Comparison of ENCODE assay signal across 29 cellular contexts in genomic region chr3:7289113-7289512, GRCh38.
"Had no signal": no experiment of that assay in that cellular context is flagged by ENCODE, and none has a peak within 500 bp of the region (broad histone marks: within the 10 kb centered on the region; RNA-seq: fewer than 3 reads in every experiment).

No MANE protein-coding gene starts in this region.

- H3K9me3 ChIP-seq: adrenal gland, body of pancreas, esophagus squamous epithelium, gastrocnemius medialis had no signal

- H3K4me3 ChIP-seq: adrenal gland, body of pancreas, cardiac muscle cell, coronary artery, dorsolateral prefrontal cortex, esophagus squamous epithelium, gastrocnemius medialis, heart right ventricle had no signal

- H3K27ac ChIP-seq: adrenal gland, body of pancreas, cardiac muscle cell, coronary artery, dorsolateral prefrontal cortex, epithelial cell of prostate, esophagus squamous epithelium, foreskin keratinocyte, gastrocnemius medialis, heart right ventricle had no signal

- H3K36me3 ChIP-seq: adrenal gland, cardiac muscle cell, esophagus squamous epithelium, gastrocnemius medialis, heart right ventricle had no signal

- DNase-seq: activated CD4-positive, alpha-beta memory T cell treated with anti-CD3 and anti-CD28 coated beads for 36 hours; activated CD4-positive, alpha-beta T cell treated with anti-CD3 and anti-CD28 coated beads for 36 hours; activated CD4-positive, alpha-beta T cell treated with anti-CD3 and anti-CD28 coated beads, Interleukin-2, amount 10 ng/mL, durations not matched to agents 24 days and 14 days; activated CD4-positive, CD25-positive, alpha-beta regulatory T cell; activated CD4-positive, CD25-positive, alpha-beta regulatory T cell treated with anti-CD3 and anti-CD28 coated beads, Interleukin-2, amount 50 U/mL, for 72 hours; activated CD8-positive, alpha-beta memory T cell treated with anti-CD3 and anti-CD28 coated beads, Interleukin-2, amount 10 ng/mL, durations not matched to agents 7 days and 5 days; activated CD8-positive, alpha-beta memory T cell treated with anti-CD3 and anti-CD28 coated beads, Interleukin-2, amount 50 U/mL, for 4 hours; activated CD8-positive, alpha-beta T cell treated with anti-CD3 and anti-CD28 coated beads, Interleukin-2, amount 10 ng/mL, durations not matched to agents 7 days and 5 days; activated effector memory CD4-positive, alpha-beta T cell treated with anti-CD3 and anti-CD28 coated beads, Interleukin-2, amount 50 U/mL, for 16 hours; activated naive CD4-positive, alpha-beta T cell treated with anti-CD3 and anti-CD28 coated beads for 36 hours; activated naive CD8-positive, alpha-beta T cell treated with anti-CD3 and anti-CD28 coated beads for 36 hours; activated naive CD8-positive, alpha-beta T cell treated with anti-CD3 and anti-CD28 coated beads, Interleukin-2, amount 50 U/mL, for 24 hours; activated T-cell treated with anti-CD3 and anti-CD28 coated beads, Interleukin-2, amount 50 U/mL, for 1 hour; activated T-cell treated with anti-CD3 and anti-CD28 coated beads, Interleukin-2, amount 50 U/mL, for 48 hours; adrenal gland; amygdala; aorta; body of pancreas; dorsolateral prefrontal cortex; effector memory CD8-positive, alpha-beta T cell; esophagus squamous epithelium; foreskin keratinocyte; gastrocnemius medialis; glutamatergic neuron; heart right ventricle; T-helper 2 cell had no signal

- H3K4me1 ChIP-seq: adrenal gland, body of pancreas, esophagus squamous epithelium, foreskin keratinocyte, gastrocnemius medialis had no signal

- H3K27me3 ChIP-seq: adrenal gland, body of pancreas, cardiac muscle cell, dorsolateral prefrontal cortex, esophagus squamous epithelium, foreskin keratinocyte, gastrocnemius medialis, heart right ventricle had no signal

- ATAC-seq: activated CD4-positive, alpha-beta T cell treated with anti-CD3 and anti-CD28 coated beads for 36 hours; activated CD8-positive, alpha-beta memory T cell treated with anti-CD3 and anti-CD28 coated beads, Interleukin-2, amount 10 ng/mL, durations not matched to agents 7 days and 5 days; activated CD8-positive, alpha-beta T cell treated with anti-CD3 and anti-CD28 coated beads, Interleukin-2, amount 10 ng/mL, durations not matched to agents 7 days and 5 days; activated naive CD8-positive, alpha-beta T cell treated with anti-CD3 and anti-CD28 coated beads, Interleukin-2, amount 50 U/mL, for 24 hours; body of pancreas; effector memory CD8-positive, alpha-beta T cell; foreskin keratinocyte; gastrocnemius medialis had no signal
